ENCODE assay signal across 25 cellular contexts in genomic region chrX:44308869-44309268, GRCh38. TPM values are rescaled to one million over a fixed set of nuclear protein-coding genes. Genes with fewer than 3 reads are reported as not detected.
"Had no signal": no experiment of that assay in that cellular context is flagged by ENCODE, and none has a peak within 500 bp of the region (broad histone marks: within the 10 kb centered on the region; RNA-seq: fewer than 3 reads in every experiment).

No MANE protein-coding gene starts in this region.

- H2AFZ ChIP-seq: hepatocyte had no signal

- H3K9me3 ChIP-seq: adrenal gland, ascending aorta, colonic mucosa, left ventricle myocardium inferior, neutrophil, ovary, prostate gland, thyroid gland, upper lobe of right lung had no signal

- H3K4me3 ChIP-seq: adrenal gland, ascending aorta, colonic mucosa, dorsolateral prefrontal cortex, hepatocyte, left ventricle myocardium inferior, ovary, prostate gland, thyroid gland, upper lobe of right lung had no signal

- H3K27ac ChIP-seq: adrenal gland, ascending aorta, colonic mucosa, dorsolateral prefrontal cortex, hepatocyte, left ventricle myocardium inferior, neutrophil, ovary, prostate gland, thyroid gland, upper lobe of right lung had no signal

- H3K27me3 ChIP-seq: adrenal gland, ascending aorta, colonic mucosa, hepatocyte, neutrophil, ovary, thyroid gland, upper lobe of right lung had no signal

- H3K36me3 ChIP-seq: adrenal gland, ascending aorta, colonic mucosa, left ventricle myocardium inferior, neutrophil, ovary, prostate gland, thyroid gland, upper lobe of right lung had no signal

- H3K4me2 ChIP-seq: hepatocyte had no signal

- DNase-seq: activated B cell treated with CpG ODN at 0.5 μM for 24 hours; activated CD4-positive, alpha-beta T cell treated with anti-CD3 and anti-CD28 coated beads for 36 hours; activated CD4-positive, alpha-beta T cell treated with anti-CD3 and anti-CD28 coated beads, Interleukin-2, amount 50 U/mL, for 4 hours; activated CD8-positive, alpha-beta memory T cell treated with anti-CD3 and anti-CD28 coated beads for 24 hours; activated CD8-positive, alpha-beta memory T cell treated with anti-CD3 and anti-CD28 coated beads, Interleukin-2, amount 50 U/mL, for 4 hours; activated T-cell treated with anti-CD3 and anti-CD28 coated beads, Interleukin-2, amount 50 U/mL, for 24 hours; adrenal gland; colonic mucosa; dorsolateral prefrontal cortex; effector memory CD8-positive, alpha-beta T cell; foreskin melanocyte; immature natural killer cell; kidney glomerular epithelial cell; left ventricle myocardium inferior; midbrain; ovary; stimulated activated CD4-positive, alpha-beta T cell treated with anti-CD3 and anti-CD28 coated beads, Interleukin-4, amount 100 ng/mL, for 4 hours; substantia nigra; thyroid gland; upper lobe of right lung had no signal

- FAIRE-seq: endothelial cell of umbilical vein had no signal

- H3K4me1 ChIP-seq: adrenal gland, ascending aorta, colonic mucosa, prostate gland, thyroid gland, upper lobe of right lung had no signal

- H3K79me2 ChIP-seq: hepatocyte had no signal

RNA-seq across cellular contexts. Expression of gene EFHC2, which starts 34.6 kb away (rescaled TPM):
- total RNA-seq: activated B cell treated with CpG ODN at 0.5 μM for 24 hours, ascending aorta, endothelial cell of umbilical vein had no signal
- polyA plus RNA-seq: endothelial cell of umbilical vein had no signal
